8 cellular contexts compared by ENCODE assay signal in the genomic region with DNA sequence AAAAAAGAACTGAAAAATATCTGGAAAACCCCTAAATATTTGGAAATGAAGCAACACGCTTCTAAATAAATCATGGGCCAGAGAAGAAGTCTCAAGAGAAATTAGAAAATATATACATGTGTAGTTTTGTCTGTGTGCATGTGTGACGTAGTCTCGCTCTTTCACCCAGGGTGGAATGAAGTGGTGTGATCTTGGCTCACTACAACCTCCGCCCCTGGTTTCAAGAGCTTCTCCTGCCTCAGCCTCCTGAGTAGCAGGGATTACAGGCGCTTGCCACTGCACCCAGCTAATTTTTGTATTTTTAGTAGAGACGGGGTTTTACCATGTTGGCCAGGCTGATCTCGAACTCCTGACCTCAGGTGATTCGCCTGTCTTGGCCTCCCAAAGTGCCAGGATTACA. TPM values are rescaled to one million over a fixed set of nuclear protein-coding genes. Genes with fewer than 3 reads are reported as not detected.
"Had no signal": no experiment of that assay in that cellular context is flagged by ENCODE, and none has a peak within 500 bp of the region (broad histone marks: within the 10 kb centered on the region; RNA-seq: fewer than 3 reads in every experiment).

No MANE protein-coding gene starts in this region.

RNA-seq across cellular contexts. Expression of a gene that starts 11.2 kb away (rescaled TPM):
- total RNA-seq: M059J; OCI-LY7; PC-9; RPMI7951; SJCRH30; SK-MEL-5; T-cell; T-helper 1 cell treated with Interleukin-12 subunit alpha and Interleukin-12 subunit beta and Interleukin-4 antibody, amounts not matched to agents 30 ng/mL and 1 ng/mL, for 36 hours had no signal
